8 cellular contexts compared by ENCODE assay signal in genomic region chr10:24556746-24557742, GRCh38.
DNase-seq lines count a peak whose midpoint lies in the region; ATAC-seq and TF ChIP-seq lines count a peak whose summit lies in the region.

No MANE protein-coding gene starts in this region.

- no peaks in the 10 kb centered on the region for H3K27me3 ChIP-seq in breast epithelium
- H3K27me3 ChIP-seq in upper lobe of left lung, result no peaks in the 10 kb centered on the region

- DNase-seq in Right ventricle myocardium inferior (ENCODE audit: missing footprints), result no peak
- no peak for DNase-seq in cardiac septum (ENCODE audit: low spot score)
- DNase-seq in HFF-Myc (ENCODE audit: extremely low read depth, low read depth), result peak; percentile 59
- DNase-seq in NCI-H82 (lab: John Stamatoyannopoulos, UW), result peak; percentile 78
- DNase-seq in breast epithelium (ENCODE audit: low spot score in 2 of 2), result no peak
- peak; percentile 45 for DNase-seq in kidney glomerular epithelial cell (lab: John Stamatoyannopoulos, UW)
- peak in 1 of 2 donors; percentile 37 for DNase-seq in upper lobe of left lung
- no peak for DNase-seq in cerebellar nuclear complex (lab: John Stamatoyannopoulos, UW)

- H3K36me3 ChIP-seq in breast epithelium (no peaks in the 10 kb centered on the region), upper lobe of left lung (no peaks in the 10 kb centered on the region)

- H3K4me3 ChIP-seq in HFF-Myc (replicated peaks; ENCODE audit: low read depth, low read length) (no peak overlapping the region), breast epithelium (no peak overlapping the region), upper lobe of left lung (no peak overlapping the region)

- peak overlapping the region in 1 of 2 donors; percentile 41 for H3K27ac ChIP-seq in breast epithelium
- no peak overlapping the region for H3K27ac ChIP-seq in upper lobe of left lung

- peak; percentile 26 for ATAC-seq in Right ventricle myocardium inferior
- ATAC-seq in upper lobe of left lung (ENCODE audit: low FRiP score in 2 of 2), result peak in 1 of 2 donors; percentile 63

- TF ChIP-seq CTCF in HFF-Myc (IDR thresholded peaks at IDR 0.05; ENCODE audit: low read depth, low read length, missing control alignments) (peak; percentile 66), breast epithelium (IDR thresholded peaks at IDR 0.05) (peak; percentile 48 to 70 (median 69)), upper lobe of left lung (IDR thresholded peaks at IDR 0.05) (peak; percentile 0 to 67 (median 52))

- 53 to 57% methylated on average over 24 of the region's 24 CpGs for WGBS in upper lobe of left lung, 2 donors

- no peak for TF ChIP-seq EP300 in upper lobe of left lung (IDR thresholded peaks at IDR 0.05)

- H3K4me1 ChIP-seq in breast epithelium, result peaks cover 6 to 20% of the 10 kb centered on the region in 2 donors
- H3K4me1 ChIP-seq in upper lobe of left lung, result peaks cover 0 to 7% (median 4%) of the 10 kb centered on the region in 4 donors

- H3K9me3 ChIP-seq in breast epithelium, result peaks cover 0 to 9% of the 10 kb centered on the region in 2 donors
- H3K9me3 ChIP-seq in upper lobe of left lung, result no peaks in the 10 kb centered on the region

- intact Hi-C loops in Right ventricle myocardium inferior (cut with DNase I), result loop anchor here (10.0 kb wide), 1 partner anchor 1402 kb away; no protein-coding TSS in a partner anchor
- intact Hi-C loops in cardiac septum (cut with DNase I), result no loop called here
- intact Hi-C loops in breast epithelium (cut with DNase I; ENCODE audit: low total_unique reads), result no loop called here

- TF ChIP-seq POLR2A in breast epithelium (IDR thresholded peaks at IDR 0.05), result no peak
- no peak for TF ChIP-seq POLR2A in upper lobe of left lung (IDR thresholded peaks at IDR 0.05)

Comparison
In these comparisons a context has a peak if more than half of its experiments do, and no peak if none do; other contexts are left out.
1. DNase-seq: peak in HFF-Myc (single experiment), NCI-H82 (single experiment) and kidney glomerular epithelial cell (single experiment); none in Right ventricle myocardium inferior (single experiment), cardiac septum (single experiment), breast epithelium (0 of 2) and cerebellar nuclear complex (0 of 2).
2. Peak in every context shown above with its lines, with median percentiles within 50 percentile points of each other: CTCF ChIP-seq.